1 cellular context compared by ENCODE assay signal in the genomic region with DNA sequence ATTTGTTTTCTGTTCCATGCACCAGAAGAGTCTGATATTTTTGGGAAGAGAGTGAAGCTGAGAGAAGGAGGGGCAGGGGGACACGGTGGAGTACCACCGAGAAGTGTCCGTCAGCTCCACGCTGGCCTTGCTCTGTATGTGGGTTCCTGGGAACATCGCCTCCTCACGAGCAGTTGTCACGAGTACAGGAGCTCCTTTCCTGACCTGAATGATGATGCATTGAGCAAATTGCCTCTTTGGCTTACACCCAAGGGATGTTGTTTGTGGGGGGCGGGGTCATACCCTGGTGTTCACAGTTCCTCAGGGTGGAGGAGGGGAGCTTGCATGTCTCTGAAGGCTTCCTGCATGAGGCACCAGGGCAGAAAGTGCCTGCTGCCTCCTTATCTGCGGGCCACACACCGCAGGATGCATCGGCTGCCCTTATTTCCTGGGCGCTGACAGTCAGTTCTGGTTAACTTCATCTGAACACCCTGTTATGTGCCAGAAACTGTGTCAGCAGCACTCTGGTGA.
TF ChIP-seq lines count a peak whose summit lies in the region.

No MANE protein-coding gene starts in this region.

TF ChIP-seq in K562, 482 proteins besides CTCF, POLR2A, EP300 and RAD21 (continued from another document and continues in another):
- TF ChIP-seq, protein P1, sequence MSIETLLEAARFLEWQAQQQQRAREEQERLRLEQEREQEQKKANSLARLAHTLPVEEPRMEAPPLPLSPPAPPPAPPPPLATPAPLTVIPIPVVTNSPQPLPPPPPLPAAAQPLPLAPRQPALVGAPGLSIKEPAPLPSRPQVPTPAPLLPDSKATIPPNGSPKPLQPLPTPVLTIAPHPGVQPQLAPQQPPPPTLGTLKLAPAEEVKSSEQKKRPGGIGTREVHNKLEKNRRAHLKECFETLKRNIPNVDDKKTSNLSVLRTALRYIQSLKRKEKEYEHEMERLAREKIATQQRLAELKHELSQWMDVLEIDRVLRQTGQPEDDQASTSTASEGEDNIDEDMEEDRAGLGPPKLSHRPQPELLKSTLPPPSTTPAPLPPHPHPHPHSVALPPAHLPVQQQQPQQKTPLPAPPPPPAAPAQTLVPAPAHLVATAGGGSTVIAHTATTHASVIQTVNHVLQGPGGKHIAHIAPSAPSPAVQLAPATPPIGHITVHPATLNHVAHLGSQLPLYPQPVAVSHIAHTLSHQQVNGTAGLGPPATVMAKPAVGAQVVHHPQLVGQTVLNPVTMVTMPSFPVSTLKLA (conservative IDR thresholded peaks at IDR 0.05), result peak; percentile 62 to 82
- TF ChIP-seq, protein P2, sequence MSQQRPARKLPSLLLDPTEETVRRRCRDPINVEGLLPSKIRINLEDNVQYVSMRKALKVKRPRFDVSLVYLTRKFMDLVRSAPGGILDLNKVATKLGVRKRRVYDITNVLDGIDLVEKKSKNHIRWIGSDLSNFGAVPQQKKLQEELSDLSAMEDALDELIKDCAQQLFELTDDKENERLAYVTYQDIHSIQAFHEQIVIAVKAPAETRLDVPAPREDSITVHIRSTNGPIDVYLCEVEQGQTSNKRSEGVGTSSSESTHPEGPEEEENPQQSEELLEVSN (IDR thresholded peaks at IDR 0.05; ENCODE audit: borderline replicate concordance in 1 of 2, extremely low read depth in 1 of 2, insufficient read depth in 1 of 2, insufficient read length in 1 of 2, low read depth in 1 of 2, low read length in 1 of 2, poor library complexity in 1 of 2, severe bottlenecking in 1 of 2), result peak; percentile 35 to 64
- TF ChIP-seq GTF2E2 (tag; IDR thresholded peaks at IDR 0.05), result 0 out of 2 replicates have a peak, but pooled peaks have one; percentile 31
- no peak for TF ChIP-seq SIN3A (IDR thresholded peaks at IDR 0.05; ENCODE audit: borderline replicate concordance in 2 of 2, control insufficient read depth in 1 of 2, low read depth in 2 of 2, low read length in 2 of 2)
- TF ChIP-seq, protein P3, sequence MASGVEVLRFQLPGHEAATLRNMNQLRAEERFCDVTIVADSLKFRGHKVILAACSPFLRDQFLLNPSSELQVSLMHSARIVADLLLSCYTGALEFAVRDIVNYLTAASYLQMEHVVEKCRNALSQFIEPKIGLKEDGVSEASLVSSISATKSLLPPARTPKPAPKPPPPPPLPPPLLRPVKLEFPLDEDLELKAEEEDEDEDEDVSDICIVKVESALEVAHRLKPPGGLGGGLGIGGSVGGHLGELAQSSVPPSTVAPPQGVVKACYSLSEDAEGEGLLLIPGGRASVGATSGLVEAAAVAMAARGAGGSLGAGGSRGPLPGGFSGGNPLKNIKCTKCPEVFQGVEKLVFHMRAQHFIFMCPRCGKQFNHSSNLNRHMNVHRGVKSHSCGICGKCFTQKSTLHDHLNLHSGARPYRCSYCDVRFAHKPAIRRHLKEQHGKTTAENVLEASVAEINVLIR (CRISPR knock-in tag; IDR thresholded peaks at IDR 0.05), result no peak
- peak; percentile 91 for TF ChIP-seq DPF2 (IDR thresholded peaks at IDR 0.05)
- TF ChIP-seq ZNF589 (CRISPR knock-in tag; IDR thresholded peaks at IDR 0.05; ENCODE audit: low read depth), result peak; percentile 91
- peak; percentile 92 for TF ChIP-seq CBFA2T2 (conservative IDR thresholded peaks at IDR 0.05)
- peak; percentile 37; the same call in 1 of the 2 replicates for TF ChIP-seq TFAP4 (CRISPR knock-in tag; IDR thresholded peaks at IDR 0.05; ENCODE audit: borderline replicate concordance)
- TF ChIP-seq ARID1B (IDR thresholded peaks at IDR 0.05), result peak; percentile 95
- peak; percentile 38; the same call in 1 of the 2 replicates for TF ChIP-seq RAD51 (IDR thresholded peaks at IDR 0.05; ENCODE audit: borderline replicate concordance, low read depth)
- TF ChIP-seq ATF7 (IDR thresholded peaks at IDR 0.05), result peak; percentile 84
- TF ChIP-seq ZNF79 (CRISPR knock-in tag; IDR thresholded peaks at IDR 0.05; ENCODE audit: low read depth), result no peak
- peak in 2 of 3 experiments; percentile 27 to 41 for TF ChIP-seq YY1 (IDR thresholded peaks at IDR 0.05; ENCODE audit: borderline replicate concordance in 1 of 3, control insufficient read depth in 1 of 3, extremely low read depth in 1 of 3, insufficient read depth in 3 of 3, insufficient read length in 1 of 3, insufficient replicate concordance in 2 of 3, low read depth in 1 of 3, low read length in 2 of 3)
- TF ChIP-seq CBFB (CRISPR knock-in tag; IDR thresholded peaks at IDR 0.05), result peak; percentile 34; the same call in 1 of the 2 replicates
- no peak for TF ChIP-seq PTRF (tag; IDR thresholded peaks at IDR 0.05)
- TF ChIP-seq NR2C2 (CRISPR knock-in tag; IDR thresholded peaks at IDR 0.05), result peak; percentile 49; the same call in 1 of the 2 replicates
- peak; percentile 65; the same call in 1 of the 2 replicates for TF ChIP-seq NR2C2 (tag; IDR thresholded peaks at IDR 0.05)
- TF ChIP-seq TEAD1 (CRISPR knock-in tag; IDR thresholded peaks at IDR 0.05), result no peak
- TF ChIP-seq, protein P4, sequence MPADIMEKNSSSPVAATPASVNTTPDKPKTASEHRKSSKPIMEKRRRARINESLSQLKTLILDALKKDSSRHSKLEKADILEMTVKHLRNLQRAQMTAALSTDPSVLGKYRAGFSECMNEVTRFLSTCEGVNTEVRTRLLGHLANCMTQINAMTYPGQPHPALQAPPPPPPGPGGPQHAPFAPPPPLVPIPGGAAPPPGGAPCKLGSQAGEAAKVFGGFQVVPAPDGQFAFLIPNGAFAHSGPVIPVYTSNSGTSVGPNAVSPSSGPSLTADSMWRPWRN (IDR thresholded peaks at IDR 0.05; ENCODE audit: low read depth), result 0 out of 2 replicates have a peak, but pooled peaks have one; percentile 34
- TF ChIP-seq, protein P5, sequence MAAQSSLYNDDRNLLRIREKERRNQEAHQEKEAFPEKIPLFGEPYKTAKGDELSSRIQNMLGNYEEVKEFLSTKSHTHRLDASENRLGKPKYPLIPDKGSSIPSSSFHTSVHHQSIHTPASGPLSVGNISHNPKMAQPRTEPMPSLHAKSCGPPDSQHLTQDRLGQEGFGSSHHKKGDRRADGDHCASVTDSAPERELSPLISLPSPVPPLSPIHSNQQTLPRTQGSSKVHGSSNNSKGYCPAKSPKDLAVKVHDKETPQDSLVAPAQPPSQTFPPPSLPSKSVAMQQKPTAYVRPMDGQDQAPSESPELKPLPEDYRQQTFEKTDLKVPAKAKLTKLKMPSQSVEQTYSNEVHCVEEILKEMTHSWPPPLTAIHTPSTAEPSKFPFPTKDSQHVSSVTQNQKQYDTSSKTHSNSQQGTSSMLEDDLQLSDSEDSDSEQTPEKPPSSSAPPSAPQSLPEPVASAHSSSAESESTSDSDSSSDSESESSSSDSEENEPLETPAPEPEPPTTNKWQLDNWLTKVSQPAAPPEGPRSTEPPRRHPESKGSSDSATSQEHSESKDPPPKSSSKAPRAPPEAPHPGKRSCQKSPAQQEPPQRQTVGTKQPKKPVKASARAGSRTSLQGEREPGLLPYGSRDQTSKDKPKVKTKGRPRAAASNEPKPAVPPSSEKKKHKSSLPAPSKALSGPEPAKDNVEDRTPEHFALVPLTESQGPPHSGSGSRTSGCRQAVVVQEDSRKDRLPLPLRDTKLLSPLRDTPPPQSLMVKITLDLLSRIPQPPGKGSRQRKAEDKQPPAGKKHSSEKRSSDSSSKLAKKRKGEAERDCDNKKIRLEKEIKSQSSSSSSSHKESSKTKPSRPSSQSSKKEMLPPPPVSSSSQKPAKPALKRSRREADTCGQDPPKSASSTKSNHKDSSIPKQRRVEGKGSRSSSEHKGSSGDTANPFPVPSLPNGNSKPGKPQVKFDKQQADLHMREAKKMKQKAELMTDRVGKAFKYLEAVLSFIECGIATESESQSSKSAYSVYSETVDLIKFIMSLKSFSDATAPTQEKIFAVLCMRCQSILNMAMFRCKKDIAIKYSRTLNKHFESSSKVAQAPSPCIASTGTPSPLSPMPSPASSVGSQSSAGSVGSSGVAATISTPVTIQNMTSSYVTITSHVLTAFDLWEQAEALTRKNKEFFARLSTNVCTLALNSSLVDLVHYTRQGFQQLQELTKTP (IDR thresholded peaks at IDR 0.05; ENCODE audit: low read depth in 1 of 2, partially characterized antibody in 2 of 2), result peak in 1 of 2 experiments; percentile 18
- peak; percentile 89 for TF ChIP-seq TEAD4 (IDR thresholded peaks at IDR 0.05; ENCODE audit: low read length)
- TF ChIP-seq TEAD4 (CRISPR knock-in tag; IDR thresholded peaks at IDR 0.05; ENCODE audit: borderline replicate concordance), result no peak
- TF ChIP-seq UBTF (IDR thresholded peaks at IDR 0.05; ENCODE audit: borderline replicate concordance in 1 of 2, low read depth in 2 of 2, low read length in 2 of 2), result peak in 1 of 2 experiments; percentile 58; a peak in 1 of 4 replicates
- peak; percentile 79; the same call in 1 of the 2 replicates for TF ChIP-seq TOE1 (IDR thresholded peaks at IDR 0.05; ENCODE audit: borderline replicate concordance)
- no peak for TF ChIP-seq TOE1 (CRISPR knock-in tag; IDR thresholded peaks at IDR 0.05; ENCODE audit: borderline replicate concordance, low read depth)
- TF ChIP-seq ZBTB11 (CRISPR knock-in tag; IDR thresholded peaks at IDR 0.05), result peak in 2 of 3 experiments; percentile 63 to 97; a peak in 4 of 6 replicates
- TF ChIP-seq SUPT5H (IDR thresholded peaks at IDR 0.05), result peak; percentile 43
- no peak for TF ChIP-seq ZSCAN29 (IDR thresholded peaks at IDR 0.05)
- TF ChIP-seq SMAD1 (IDR thresholded peaks at IDR 0.05; ENCODE audit: low read depth, low read length, partially characterized antibody), result no peak
- peak; percentile 66; the same call in 1 of the 2 replicates for TF ChIP-seq CHD2 (IDR thresholded peaks at IDR 0.05; ENCODE audit: low read depth, low read length)
- TF ChIP-seq ZKSCAN1 (IDR thresholded peaks at IDR 0.05; ENCODE audit: low read depth, low read length), result peak; percentile 85
- no peak for TF ChIP-seq ZNF165 (CRISPR knock-in tag; IDR thresholded peaks at IDR 0.05; ENCODE audit: borderline replicate concordance)
- TF ChIP-seq L3MBTL2 (IDR thresholded peaks at IDR 0.05), result peak; percentile 78
- TF ChIP-seq ZNF316 (IDR thresholded peaks at IDR 0.05), result peak; percentile 45
- peak; percentile 75 for TF ChIP-seq SMAD4 (CRISPR knock-in tag; conservative IDR thresholded peaks at IDR 0.05)
- peak; percentile 82 for TF ChIP-seq ATF3 (IDR thresholded peaks at IDR 0.05)
- TF ChIP-seq ATF3 (CRISPR knock-in tag; conservative IDR thresholded peaks at IDR 0.05), result no peak
- TF ChIP-seq NFRKB (IDR thresholded peaks at IDR 0.05; ENCODE audit: low read depth), result 0 out of 2 replicates have a peak, but pooled peaks have one; percentile 61
- TF ChIP-seq GATA2 (CRISPR knock-in tag; IDR thresholded peaks at IDR 0.05), result peak; percentile 71; the same call in 1 of the 2 replicates
- no peak for TF ChIP-seq ZBTB43 (CRISPR knock-in tag; IDR thresholded peaks at IDR 0.05)
- TF ChIP-seq BHLHE40 (IDR thresholded peaks at IDR 0.05; ENCODE audit: low read length), result peak; percentile 96
